2 cellular contexts compared by ENCODE assay signal in the genomic region with DNA sequence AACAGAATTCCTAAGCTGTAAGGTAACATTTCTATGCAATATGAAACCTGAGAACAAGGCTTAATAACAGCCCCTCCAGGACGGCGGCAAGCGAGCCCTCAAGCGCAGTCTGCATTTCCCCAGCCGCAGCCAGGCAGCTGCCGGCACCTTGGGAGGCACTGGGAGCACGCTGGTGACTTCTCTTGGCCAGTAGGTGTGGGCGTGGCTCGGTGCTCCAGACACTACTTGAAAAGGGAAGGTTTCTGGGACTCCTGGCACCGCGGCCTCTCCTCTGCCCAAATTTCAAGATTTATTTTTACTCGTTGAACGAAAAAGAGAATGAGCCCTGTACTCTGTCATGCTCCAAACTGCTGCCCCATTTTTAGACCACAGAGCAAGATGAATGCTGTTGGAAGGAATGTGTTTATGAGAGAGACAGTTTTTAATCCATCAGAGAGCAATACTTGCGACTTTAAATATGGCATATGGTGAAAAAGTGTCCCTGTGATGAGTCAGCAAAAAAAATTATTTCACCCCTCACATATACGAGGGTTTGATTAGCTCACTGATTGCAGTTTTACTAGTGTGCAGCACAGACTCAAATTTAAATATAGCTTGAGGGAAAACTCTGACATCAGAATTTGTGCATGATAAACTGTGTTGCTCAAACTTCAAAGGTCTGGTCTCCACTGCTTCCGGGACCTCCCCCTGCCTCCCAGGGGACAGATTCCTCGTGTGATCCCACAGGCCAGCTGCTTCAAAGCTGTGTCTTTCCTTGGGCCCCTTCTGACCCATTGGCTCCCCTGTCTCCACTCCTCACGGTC.
TF ChIP-seq lines count a peak whose summit lies in the region.

No MANE protein-coding gene starts in this region.

TF ChIP-seq in A549, 52 proteins besides CTCF, POLR2A, EP300 and RAD21 (continued from another document):
- TF ChIP-seq NFE2L2 (conservative IDR thresholded peaks at IDR 0.05; ENCODE audit: low read length) (peak; percentile 40; the same call in 1 of the 2 replicates), NR3C1 (IDR thresholded peaks at IDR 0.05) (no peak)

TF ChIP-seq in H1, 55 proteins besides CTCF, POLR2A, EP300 and RAD21 (continued from another document):
- no peak for TF ChIP-seq KDM5A (IDR thresholded peaks at IDR 0.05; ENCODE audit: low read length)
- no peak for TF ChIP-seq TCF12 (IDR thresholded peaks at IDR 0.05; ENCODE audit: low read depth, low read length)
TF ChIP-seq in H1: peak in this region for 2.
